In genomic region chr5:150179221-150179620, GRCh38 we compare ENCODE assay signal across 32 cellular contexts. TPM values are rescaled to one million over a fixed set of nuclear protein-coding genes. Genes with fewer than 3 reads are reported as not detected.
DNase-seq lines count a peak whose midpoint lies in the region; ATAC-seq and TF ChIP-seq lines count a peak whose summit lies in the region.
"Had no signal": no experiment of that assay in that cellular context is flagged by ENCODE, and none has a peak within 500 bp of the region (broad histone marks: within the 10 kb centered on the region; RNA-seq: fewer than 3 reads in every experiment).

No MANE protein-coding gene starts in this region.

- no peaks in the 10 kb centered on the region for H3K36me3 Mint-ChIP-seq in brain
- H3K36me3 Mint-ChIP-seq in effector memory CD8-positive, alpha-beta T cell (ENCODE audit: insufficient read depth): no peaks in the 10 kb centered on the region
- H3K36me3 Mint-ChIP-seq: activated CD8-positive, alpha-beta memory T cell treated with anti-CD3 and anti-CD28 coated beads, Interleukin-2, amount 10 ng/mL, durations not matched to agents 7 days and 5 days had no signal

- no peak overlapping the region for H3K4ac ChIP-seq in mesenchymal stem cell (ENCODE audit: low read depth in 1 of 2, low read length in 2 of 2)

- no peak overlapping the region for H2AFZ ChIP-seq in mesenchymal stem cell (ENCODE audit: low read depth, low read length)
- H2AFZ ChIP-seq: GM23338 had no signal

- H3K4me3 Mint-ChIP-seq in brain: no peak overlapping the region
- H3K4me3 Mint-ChIP-seq in effector memory CD8-positive, alpha-beta T cell: no peak overlapping the region
- H3K4me3 Mint-ChIP-seq: activated CD4-positive, alpha-beta T cell treated with anti-CD3 and anti-CD28 coated beads, Interleukin-2, amount 10 ng/mL, durations not matched to agents 7 days and 5 days; activated CD8-positive, alpha-beta memory T cell treated with anti-CD3 and anti-CD28 coated beads, Interleukin-2, amount 10 ng/mL, durations not matched to agents 7 days and 5 days; activated T-cell treated with anti-CD3 and anti-CD28 coated beads, Interleukin-2, amount 50 U/mL, for 72 hours; GM23338; neural crest cell had no signal

- no peak overlapping the region for H2BK120ac ChIP-seq in mesenchymal stem cell (ENCODE audit: low read depth, low read length)

- peak overlapping the region; percentile 77 for H3K9ac ChIP-seq in mesenchymal stem cell (ENCODE audit: low read length)
- H3K9ac ChIP-seq: SK-N-SH had no signal

- H3K4me3 ChIP-seq in mesenchymal stem cell (ENCODE audit: insufficient read depth in 1 of 2, low read depth in 1 of 2, low read length in 2 of 2) (no peak overlapping the region), HAP-1 (no peak overlapping the region)
- H3K4me3 ChIP-seq: GM23338, lower lobe of right lung, mucosa of descending colon, thyroid gland had no signal

- peaks cover 15% of the 10 kb centered on the region for H3K4me1 Mint-ChIP-seq in brain
- no peaks in the 10 kb centered on the region for H3K4me1 Mint-ChIP-seq in effector memory CD8-positive, alpha-beta T cell (ENCODE audit: low read depth in 2 of 2)
- H3K4me1 Mint-ChIP-seq: activated CD4-positive, alpha-beta T cell treated with anti-CD3 and anti-CD28 coated beads, Interleukin-2, amount 10 ng/mL, durations not matched to agents 7 days and 5 days; activated CD8-positive, alpha-beta memory T cell treated with anti-CD3 and anti-CD28 coated beads, Interleukin-2, amount 10 ng/mL, durations not matched to agents 7 days and 5 days had no signal

- no peak overlapping the region for H3K14ac ChIP-seq in mesenchymal stem cell (ENCODE audit: low read length in 2 of 2)

- no peak overlapping the region for H2AK5ac ChIP-seq in mesenchymal stem cell (ENCODE audit: low read length, severe bottlenecking)

- H4K8ac ChIP-seq in mesenchymal stem cell (ENCODE audit: low read length): no peak overlapping the region

- no peak for ATAC-seq in GM18511 (IDR thresholded peaks at IDR 0.05; ENCODE audit: unreplicated experiment)
- ATAC-seq in effector memory CD8-positive, alpha-beta T cell (replicated peaks): no peak
- ATAC-seq: activated CD8-positive, alpha-beta memory T cell treated with anti-CD3 and anti-CD28 coated beads, Interleukin-2, amount 10 ng/mL, durations not matched to agents 7 days and 5 days; activated T-cell treated with anti-CD3 and anti-CD28 coated beads, Interleukin-2, amount 50 U/mL, for 72 hours; GM23338; lower lobe of right lung; mucosa of descending colon had no signal

- no peak overlapping the region for H2BK5ac ChIP-seq in mesenchymal stem cell (ENCODE audit: low read depth, low read length, poor library complexity, severe bottlenecking)

- no peak overlapping the region for H4K91ac ChIP-seq in mesenchymal stem cell (ENCODE audit: low read length)

- no peak overlapping the region for H3K4me2 ChIP-seq in mesenchymal stem cell (ENCODE audit: low read length, poor library complexity, severe bottlenecking)
- H3K4me2 ChIP-seq: GM23338, SK-N-SH had no signal

- peak; percentile 61 for DNase-seq in G401 (ENCODE audit: low spot score)
- no peak for DNase-seq in mesenchymal stem cell
- no peak for DNase-seq in effector memory CD8-positive, alpha-beta T cell
- DNase-seq in AML-193 (lab: John Stamatoyannopoulos, UW): no peak
- no peak for DNase-seq in HAP-1 (ENCODE audit: low spot score in 2 of 2)
- DNase-seq: activated CD4-positive, alpha-beta T cell treated with anti-CD3 and anti-CD28 coated beads, Interleukin-2, amount 10 ng/mL, durations not matched to agents 7 days and 5 days; activated CD8-positive, alpha-beta memory T cell treated with anti-CD3 and anti-CD28 coated beads, Interleukin-2, amount 10 ng/mL, durations not matched to agents 7 days and 5 days; activated naive CD4-positive, alpha-beta T cell treated with anti-CD3 and anti-CD28 coated beads, Interleukin-2, amount 50 U/mL, for 16 hours; activated T-cell treated with anti-CD3 and anti-CD28 coated beads, Interleukin-2, amount 50 U/mL, for 72 hours; cerebellar nuclear complex; DMS79; effector CD8-positive, alpha-beta T cell; lower lobe of right lung; NCI-H2081; NCI-H345; SK-N-SH; stimulated activated CD4-positive, alpha-beta T cell treated with anti-CD3 and anti-CD28 coated beads, Interleukin-1b, Interleukin-23, amount 100 ng/mL, for 48 hours; T-helper 2 cell; thyroid gland had no signal

- no peak overlapping the region for H2BK15ac ChIP-seq in mesenchymal stem cell (ENCODE audit: low read depth, poor library complexity, severe bottlenecking)

- H3K9me3 ChIP-seq in mesenchymal stem cell (ENCODE audit: control insufficient read depth, low read length) (no peaks in the 10 kb centered on the region), HAP-1 (no peaks in the 10 kb centered on the region)
- H3K9me3 ChIP-seq: lower lobe of right lung, mucosa of descending colon, SK-N-SH, thyroid gland had no signal

- no peaks in the 10 kb centered on the region for H3K27me3 ChIP-seq in mesenchymal stem cell (ENCODE audit: control insufficient read depth in 1 of 2, insufficient read depth in 1 of 2, low read length in 2 of 2)
- no peaks in the 10 kb centered on the region for H3K27me3 ChIP-seq in HAP-1 (ENCODE audit: low read depth)
- H3K27me3 ChIP-seq: thyroid gland had no signal

- H2BK12ac ChIP-seq in mesenchymal stem cell (ENCODE audit: low read length in 2 of 2): no peak overlapping the region

- 85% methylated on average over 2 of the region's 2 CpGs for WGBS in mesenchymal stem cell

- no peaks in the 10 kb centered on the region for H3K9me3 Mint-ChIP-seq in brain
- H3K9me3 Mint-ChIP-seq in effector memory CD8-positive, alpha-beta T cell: no peaks in the 10 kb centered on the region
- H3K9me3 Mint-ChIP-seq: activated CD4-positive, alpha-beta T cell treated with anti-CD3 and anti-CD28 coated beads, Interleukin-2, amount 10 ng/mL, durations not matched to agents 7 days and 5 days; activated T-cell treated with anti-CD3 and anti-CD28 coated beads, Interleukin-2, amount 50 U/mL, for 72 hours; GM23338; neural crest cell had no signal

- H3K79me1 ChIP-seq in mesenchymal stem cell (replicated peaks; ENCODE audit: low read length, poor library complexity, severe bottlenecking): no peaks in the 10 kb centered on the region

- H3K27ac ChIP-seq in mesenchymal stem cell (ENCODE audit: low read length, poor library complexity, severe bottlenecking): no peak overlapping the region
- H3K27ac ChIP-seq in temporal lobe (ENCODE audit: low read depth, low read length): peak overlapping the region; percentile 42
- H3K27ac ChIP-seq: VCaP had no signal

- H3K36me3 ChIP-seq in mesenchymal stem cell (ENCODE audit: control insufficient read depth in 1 of 2, insufficient read depth in 2 of 2, low read depth in 1 of 2, low read length in 2 of 2): no peaks in the 10 kb centered on the region
- H3K36me3 ChIP-seq in HAP-1 (replicated peaks): no peaks in the 10 kb centered on the region
- H3K36me3 ChIP-seq: lower lobe of right lung, thyroid gland had no signal

- H3K23ac ChIP-seq in mesenchymal stem cell (ENCODE audit: low read length in 2 of 2): no peak overlapping the region

- no peak overlapping the region for H3K18ac ChIP-seq in mesenchymal stem cell (ENCODE audit: low read depth in 1 of 2, low read length in 2 of 2)

- peaks cover 11% of the 10 kb centered on the region for H3K4me1 ChIP-seq in mesenchymal stem cell (ENCODE audit: control insufficient read depth, insufficient read depth, low read depth, low read length)
- no peaks in the 10 kb centered on the region for H3K4me1 ChIP-seq in HAP-1

- H3K27me3 Mint-ChIP-seq in brain: peaks cover 13% of the 10 kb centered on the region
- H3K27me3 Mint-ChIP-seq in effector memory CD8-positive, alpha-beta T cell: peaks cover 22 to 69% of the 10 kb centered on the region in 2 donors

- peak overlapping the region in 4 of 5 experiments; percentile 34 to 66 (median 40) for H3K27ac Mint-ChIP-seq in brain
- H3K27ac Mint-ChIP-seq in effector memory CD8-positive, alpha-beta T cell: no peak overlapping the region
- H3K27ac Mint-ChIP-seq: activated CD4-positive, alpha-beta T cell treated with anti-CD3 and anti-CD28 coated beads, Interleukin-2, amount 10 ng/mL, durations not matched to agents 7 days and 5 days; activated CD8-positive, alpha-beta memory T cell treated with anti-CD3 and anti-CD28 coated beads, Interleukin-2, amount 10 ng/mL, durations not matched to agents 7 days and 5 days; activated T-cell treated with anti-CD3 and anti-CD28 coated beads, Interleukin-2, amount 50 U/mL, for 72 hours; GM23338 had no signal

- in situ Hi-C loops in G401 (cut with HindIII; ENCODE audit: low sequenced_read_pairs): no loop called here
- in situ Hi-C loops in HAP-1 (cut with MboI; ENCODE audit: low sequenced_read_pairs): no loop called here

- TF ChIP-seq CTCF in brain (conservative IDR thresholded peaks at IDR 0.05): no peak

RNA-seq across cellular contexts. Expression of gene SLC6A7, which starts 10.6 kb away (rescaled TPM):
- total RNA-seq in G401 (2014; rRNA removed; shearing (Covaris generic)): not detected in 2 replicates
- polyA plus RNA-seq in brain (ENCODE audit: insufficient read depth, low read depth, low replicate concordance): 4.1 TPM
- not detected for polyA plus RNA-seq in mesenchymal stem cell (2013, experiment 1 of 2)
- polyA plus RNA-seq in mesenchymal stem cell (2013, experiment 2 of 2): not detected
- total RNA-seq in temporal lobe: 1.5 TPM
- total RNA-seq: A673; activated CD4-positive, alpha-beta T cell treated with anti-CD3 and anti-CD28 coated beads, Interleukin-2, amount 10 ng/mL, durations not matched to agents 7 days and 5 days; activated CD8-positive, alpha-beta memory T cell treated with anti-CD3 and anti-CD28 coated beads, Interleukin-2, amount 10 ng/mL, durations not matched to agents 7 days and 5 days; activated T-cell treated with anti-CD3 and anti-CD28 coated beads, Interleukin-2, amount 50 U/mL, for 72 hours; astrocyte; GM23338; lower lobe of right lung; MCF 10A; neural crest cell; thyroid gland had no signal
- polyA plus RNA-seq: BJ, esophagus, GM23338, SK-N-SH had no signal

RNA-seq across cellular contexts. Expression of gene CDX1, which starts 12.6 kb away (rescaled TPM):
- not detected in 2 replicates for total RNA-seq in G401 (2014; rRNA removed; shearing (Covaris generic))
- not detected for polyA plus RNA-seq in brain (ENCODE audit: insufficient read depth, low read depth, low replicate concordance)
- polyA plus RNA-seq in mesenchymal stem cell (2013, experiment 1 of 2): 0.08 TPM
- 0.03 TPM for polyA plus RNA-seq in mesenchymal stem cell (2013, experiment 2 of 2)
- not detected for total RNA-seq in temporal lobe
- total RNA-seq: A673; activated CD4-positive, alpha-beta T cell treated with anti-CD3 and anti-CD28 coated beads, Interleukin-2, amount 10 ng/mL, durations not matched to agents 7 days and 5 days; activated CD8-positive, alpha-beta memory T cell treated with anti-CD3 and anti-CD28 coated beads, Interleukin-2, amount 10 ng/mL, durations not matched to agents 7 days and 5 days; activated T-cell treated with anti-CD3 and anti-CD28 coated beads, Interleukin-2, amount 50 U/mL, for 72 hours; astrocyte; frontal cortex; GM23338; lower lobe of right lung; MCF 10A; neural crest cell; thyroid gland had no signal
- polyA plus RNA-seq: GM23338 had no signal

RNA-seq across cellular contexts. Expression of gene PDGFRB, which starts 23.6 kb away (rescaled TPM):
- total RNA-seq in G401 (2014; rRNA removed; shearing (Covaris generic)): 21.0 and 31.1 TPM in 2 replicates
- 32.0 TPM for polyA plus RNA-seq in brain (ENCODE audit: insufficient read depth, low read depth, low replicate concordance)
- polyA plus RNA-seq in mesenchymal stem cell (2013, experiment 1 of 2): 203 TPM
- 211 TPM for polyA plus RNA-seq in mesenchymal stem cell (2013, experiment 2 of 2)
- total RNA-seq in temporal lobe: 19.4 TPM

Comparison
In these comparisons a context has a peak if more than half of its experiments do, and no peak if none do; other contexts are left out.
1. H3K27ac Mint-ChIP-seq: peak in brain (4 of 5); none in effector memory CD8-positive, alpha-beta T cell (0 of 2).